ENCODE assay signal across 9 cellular contexts in the genomic region with DNA sequence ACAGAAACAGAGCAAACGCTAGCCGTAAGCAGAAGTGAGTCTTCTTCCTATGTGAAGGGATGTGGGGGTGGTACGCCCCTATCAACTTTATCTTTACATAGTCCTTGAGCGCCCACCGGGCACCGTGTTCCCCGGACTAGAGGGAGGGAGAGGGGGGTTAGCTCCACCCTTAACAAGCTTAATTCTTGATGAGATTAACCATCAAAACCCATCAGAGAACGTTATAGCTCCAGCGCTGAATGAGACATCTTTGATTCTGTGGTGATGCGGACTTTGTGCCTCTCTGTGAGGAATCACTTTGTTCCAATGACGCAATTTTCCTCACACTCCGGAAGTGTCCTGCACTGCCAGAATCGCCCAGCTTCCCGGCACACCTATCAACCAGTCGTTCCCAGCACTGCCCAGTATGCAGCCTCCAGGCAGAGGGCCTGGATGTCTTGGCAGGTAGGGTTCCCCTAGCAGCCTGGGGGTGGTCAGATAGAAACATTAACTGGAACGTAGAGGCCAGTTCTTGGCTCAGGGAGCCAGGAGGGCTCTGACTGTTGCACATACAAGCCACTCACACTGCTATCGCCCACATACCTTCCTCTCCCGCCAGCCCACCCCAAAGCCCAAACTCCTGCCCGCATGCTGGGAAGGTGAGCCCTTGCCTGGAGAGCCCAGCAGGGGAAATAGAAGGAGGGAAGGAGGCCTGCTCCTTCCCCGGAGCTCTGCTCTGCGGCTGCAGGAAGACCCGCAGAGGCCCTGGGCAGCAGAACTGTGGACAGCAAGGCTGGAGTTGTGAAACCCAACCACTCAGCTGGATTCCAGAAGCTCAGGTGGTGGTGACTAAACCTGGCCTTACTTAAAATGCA. TPM values are rescaled to one million over a fixed set of nuclear protein-coding genes. Genes with fewer than 3 reads are reported as not detected.
A peak's percentile ranks its signal among the peaks of the same experiment; 100 is the strongest.
DNase-seq lines count a peak whose midpoint lies in the region; ATAC-seq, FAIRE-seq and TF ChIP-seq lines count a peak whose summit lies in the region.
"Had no signal": no experiment of that assay in that cellular context is flagged by ENCODE, and none has a peak within 500 bp of the region (broad histone marks: within the 10 kb centered on the region; RNA-seq: fewer than 3 reads in every experiment).

No MANE protein-coding gene starts in this region.

- in situ Hi-C loops in GM12878 (cut with MboI): no loop called here

- no TSS peak for BruUV-seq in GM12878 (replicated peaks; lab: Mats Ljungman, UMichigan)

- TF ChIP-seq POLR2A in GM12878 (IDR thresholded peaks at IDR 0.05; ENCODE audit: low read depth, low read length): no peak

- H3K27me3 ChIP-seq in CD4-positive, CD25-positive, alpha-beta regulatory T cell (ENCODE audit: control insufficient read depth, insufficient read depth, low read length): no peaks in the 10 kb centered on the region
- no peaks in the 10 kb centered on the region for H3K27me3 ChIP-seq in GM12878 (replicated peaks in 1 of 2; ENCODE audit: control insufficient read depth in 2 of 2, insufficient read depth in 2 of 2, low read length in 1 of 2)

- H3K27ac ChIP-seq in CD4-positive, CD25-positive, alpha-beta regulatory T cell (ENCODE audit: insufficient read depth, low read length, poor library complexity, severe bottlenecking): no peak overlapping the region
- H3K27ac ChIP-seq in GM12878 (ENCODE audit: control insufficient read depth, insufficient read depth): no peak overlapping the region

- peak overlapping the region; percentile 83 to 88 (median 84) for H3K4me3 Mint-ChIP-seq in CD4-positive, CD25-positive, alpha-beta regulatory T cell
- H3K4me3 Mint-ChIP-seq in IgD-negative memory B cell: peak overlapping the region; percentile 55 to 78 (median 72)

- intact Hi-C loops in GM12878 (cut with micrococcal nuclease; ENCODE audit: unreplicated experiment): loop anchor here (5.0 kb wide), 2 partner anchors 217 to 362 kb away; a partner anchor contains a TSS

- RAD21 ChIA-PET in GM12878 (lab: Charles Lee; ENCODE audit: unreplicated experiment): interaction anchor here (1.2 to 7.0 kb wide), 2 partner anchors 15 to 42 kb away, joined by 8 to 115 read pairs; no protein-coding TSS in a partner anchor

- H2AFZ ChIP-seq in GM12878 (ENCODE audit: control insufficient read depth, low read depth, low read length): no peak overlapping the region

- POLR2A ChIA-PET in GM12878 (lab: Charles Lee): interaction anchor here (0.5 kb wide), 1 partner anchor 232 kb away, joined by 4 read pairs; no protein-coding TSS in a partner anchor

- H3K4me2 ChIP-seq in GM12878 (ENCODE audit: control insufficient read depth, insufficient read depth): peak overlapping the region; percentile 96; the same call in 1 of the 2 replicates

- no peaks in the 10 kb centered on the region for H4K20me1 ChIP-seq in GM12878 (ENCODE audit: control insufficient read depth, insufficient read depth)

- H3K79me2 ChIP-seq in GM12878 (ENCODE audit: control insufficient read depth, insufficient read depth, low read length): peaks cover 35% of the 10 kb centered on the region

- H3K9ac ChIP-seq in GM12878 (ENCODE audit: control insufficient read depth, insufficient read depth, low read length): no peak overlapping the region

- H3K27ac Mint-ChIP-seq in CD4-positive, CD25-positive, alpha-beta regulatory T cell: peak overlapping the region in 2 of 3 donors; percentile 71 to 86
- peak overlapping the region; percentile 46 to 84 (median 83) for H3K27ac Mint-ChIP-seq in IgD-negative memory B cell

- no peak for TF ChIP-seq CTCF in GM12878 (IDR thresholded peaks at IDR 0.05 in 2 of 3, conservative IDR thresholded peaks at IDR 0.05 in 1 of 3; ENCODE audit: control insufficient read depth in 2 of 3, extremely low read depth in 1 of 3, insufficient read depth in 1 of 3, low read depth in 3 of 3, low read length in 3 of 3)

- H3K4me3 ChIP-seq in CD4-positive, CD25-positive, alpha-beta regulatory T cell (ENCODE audit: low read depth, low read length): no peak overlapping the region
- H3K4me3 ChIP-seq in GM12878: peak overlapping the region; percentile 75

- ATAC-seq in CD4-positive, CD25-positive, alpha-beta regulatory T cell (ENCODE audit: low read depth in 2 of 2): no peak
- ATAC-seq in GM12878 (no peak), HG02852 (IDR thresholded peaks at IDR 0.05; ENCODE audit: unreplicated experiment) (no peak)

- peaks cover 35% of the 10 kb centered on the region for H3K4me1 ChIP-seq in CD4-positive, CD25-positive, alpha-beta regulatory T cell (ENCODE audit: control insufficient read depth, insufficient read depth, low read length, poor library complexity, severe bottlenecking)
- peaks cover 9% of the 10 kb centered on the region for H3K4me1 ChIP-seq in GM12878 (ENCODE audit: control insufficient read depth, insufficient read depth, low read length)

- SMC1A ChIA-PET in GM12878 (lab: Charles Lee; ENCODE audit: uncharacterized antibody, unreplicated experiment): interaction anchor here (1.9 to 6.5 kb wide), 2 partner anchors 15 to 42 kb away, joined by 7 to 76 read pairs; no protein-coding TSS in a partner anchor

- WGBS in GM12878 (ENCODE audit: insufficient coverage, insufficient replicate concordance, low lambda C conversion rate, missing lambda C conversion rate): 97% methylated on average over 22 of the region's 22 CpGs

- TF ChIP-seq RAD21 in GM12878 (IDR thresholded peaks at IDR 0.05; ENCODE audit: insufficient read depth, low read depth, low read length): no peak

- no peaks in the 10 kb centered on the region for H3K36me3 ChIP-seq in CD4-positive, CD25-positive, alpha-beta regulatory T cell (ENCODE audit: control insufficient read depth, insufficient read depth, low read length)
- no peaks in the 10 kb centered on the region for H3K36me3 ChIP-seq in GM12878 (ENCODE audit: control insufficient read depth in 2 of 2, insufficient read depth in 2 of 2, low read length in 1 of 2)

- FAIRE-seq in GM12878 (lab: Jason Lieb, UNC): no peak

- no peak for TF ChIP-seq EP300 in GM12878 (IDR thresholded peaks at IDR 0.05; ENCODE audit: borderline replicate concordance in 1 of 2, control insufficient read depth in 1 of 2, low read depth in 2 of 2, low read length in 2 of 2)

- CTCF ChIA-PET in GM12878 (lab: Yijun Ruan, JAX): interaction anchor here (0.9 to 8.7 kb wide), 6 partner anchors 15 to 377 kb away, joined by 3 to 88 read pairs (median 6); no protein-coding TSS in a partner anchor

- peaks cover 4 to 50% (median 28%) of the 10 kb centered on the region in 4 donors for H3K4me1 Mint-ChIP-seq in CD4-positive, CD25-positive, alpha-beta regulatory T cell
- peaks cover 16 to 21% (median 17%) of the 10 kb centered on the region in 3 donors for H3K4me1 Mint-ChIP-seq in IgD-negative memory B cell

- no peak for DNase-seq in CD4-positive, CD25-positive, alpha-beta regulatory T cell
- DNase-seq in GM12878 (ENCODE audit: low read depth, low spot score) (no peak), mucosa of gallbladder (ENCODE audit: low spot score) (peak; percentile 71), RPMI8226 (no peak), amniotic stem cell (lab: John Stamatoyannopoulos, UW) (no peak)
- DNase-seq in stimulated activated CD4-positive, alpha-beta T cell treated with anti-CD3 and anti-CD28 coated beads, Interleukin-12 subunit alpha, Interleukin-12 subunit beta, amount 100 ng/mL, for 4 hours: no peak
- DNase-seq: stimulated activated CD4-positive, alpha-beta T cell treated with anti-CD3 and anti-CD28 coated beads, Interleukin-15, amount 100 ng/mL, for 24 hours had no signal

- H3K36me3 Mint-ChIP-seq in CD4-positive, CD25-positive, alpha-beta regulatory T cell: no peaks in the 10 kb centered on the region
- H3K36me3 Mint-ChIP-seq in IgD-negative memory B cell: peaks cover 2% of the 10 kb centered on the region

- no peaks in the 10 kb centered on the region for H3K9me3 ChIP-seq in CD4-positive, CD25-positive, alpha-beta regulatory T cell (ENCODE audit: control insufficient read depth in 2 of 2, low read length in 2 of 2)
- no peaks in the 10 kb centered on the region for H3K9me3 ChIP-seq in GM12878 (replicated peaks; ENCODE audit: control insufficient read depth, insufficient read depth, low read length)

- H3K9me3 Mint-ChIP-seq in CD4-positive, CD25-positive, alpha-beta regulatory T cell: no peaks in the 10 kb centered on the region
- H3K9me3 Mint-ChIP-seq in IgD-negative memory B cell: no peaks in the 10 kb centered on the region

- H3K27me3 Mint-ChIP-seq in CD4-positive, CD25-positive, alpha-beta regulatory T cell: no peaks in the 10 kb centered on the region
- H3K27me3 Mint-ChIP-seq in IgD-negative memory B cell: no peaks in the 10 kb centered on the region

TF ChIP-seq in GM12878, 131 proteins besides CTCF, POLR2A, EP300 and RAD21 (continues in another document):
- TF ChIP-seq SIN3A (IDR thresholded peaks at IDR 0.05; ENCODE audit: low read depth, low read length): no peak
- no peak for TF ChIP-seq KDM1A (IDR thresholded peaks at IDR 0.05; ENCODE audit: borderline replicate concordance)
- no peak for TF ChIP-seq JUND (IDR thresholded peaks at IDR 0.05; ENCODE audit: low read depth, low read length)
- no peak for TF ChIP-seq YBX1 (IDR thresholded peaks at IDR 0.05)
- no peak for TF ChIP-seq NBN (IDR thresholded peaks at IDR 0.05)

RNA-seq across cellular contexts. Expression of a gene that starts 1.9 kb away (rescaled TPM):
- total RNA-seq in CD4-positive, CD25-positive, alpha-beta regulatory T cell: 105 TPM
- 100 to 1,000 TPM in 2 of 4 donors, 10 to 100 TPM in 2; 74.1 to 113 (median 92.6) TPM for polyA plus RNA-seq in CD4-positive, CD25-positive, alpha-beta regulatory T cell
- 207 TPM for polyA plus RNA-seq in IgD-negative memory B cell
- 30.2 and 35.3 TPM in 2 replicates for total RNA-seq in GM12878 (2013; cell fraction: nucleolus; rRNA removed)
- 314 and 385 TPM in 2 replicates for total RNA-seq in GM12878 (2014; rRNA removed)
- total RNA-seq in GM12878 (2014; rRNA removed; fragmentation: Illumina TruSeq; extraction: Trizol): 393 and 419 TPM in 2 replicates
- 281 and 308 TPM in 2 replicates for total RNA-seq in GM12878 (2021)
- polyA plus RNA-seq in GM12878 (2011; ENCODE audit: low read depth): 143 TPM
- polyA plus RNA-seq in GM12878 (2011; rRNA removed): 441 and 462 TPM in 2 replicates
- polyA plus RNA-seq in GM12878 (2011; cell fraction: cytosol; rRNA removed): 272 and 313 TPM in 2 replicates
- polyA plus RNA-seq in GM12878 (2011; cell fraction: nucleus; rRNA removed): 176 and 243 TPM in 2 replicates
- 145 and 165 TPM in 2 replicates for polyA plus RNA-seq in GM12878 (2012)
- polyA plus RNA-seq in GM12878 (2014; fragmentation: Illumina TruSeq; extraction: Trizol): 423 and 510 TPM in 2 replicates
- polyA plus RNA-seq in GM12878 (2014; fragmentation: Nextera tagmentation; extraction: Ambion mirVana): 100 to 1,000 TPM; 131 to 235 TPM
- polyA plus RNA-seq in GM12878 (2014; rRNA removed): 318 and 385 TPM in 2 replicates
- polyA plus RNA-seq in GM12878 (2016; fragmentation: Nextera tagmentation; extraction: Ambion mirVana): 100 to 1,000 TPM in 1 of 2 experiments, 10 to 100 TPM in 1; 68.5 to 366 TPM
- 297 and 376 TPM in 2 replicates for polyA minus RNA-seq in GM12878 (2011; rRNA and poly(A)+ RNA removed)
- 90.7 and 122 TPM in 2 replicates for polyA minus RNA-seq in GM12878 (2011; cell fraction: cytosol; rRNA and poly(A)+ RNA removed)
- polyA minus RNA-seq in GM12878 (2011; cell fraction: nucleus; rRNA and poly(A)+ RNA removed): 32.8 and 50.8 TPM in 2 replicates
- total RNA-seq in mucosa of gallbladder: 48.7 TPM
